ENCODE assay signal across 16 cellular contexts in genomic region chr7:8232999-8233847, GRCh38. TPM values are rescaled to one million over a fixed set of nuclear protein-coding genes. Genes with fewer than 3 reads are reported as not detected.
DNase-seq lines count a peak whose midpoint lies in the region; ATAC-seq, FAIRE-seq and TF ChIP-seq lines count a peak whose summit lies in the region.
"Had no signal": no experiment of that assay in that cellular context is flagged by ENCODE, and none has a peak within 500 bp of the region (broad histone marks: within the 10 kb centered on the region; RNA-seq: fewer than 3 reads in every experiment).

No MANE protein-coding gene starts in this region.

- in situ Hi-C loops in K562 (cut with MboI): no loop called here

- H3K4me2 ChIP-seq in K562 (ENCODE audit: insufficient read depth, low read length): peak overlapping the region; percentile 82

- 4% methylated on average over 8 of the region's 8 CpGs for WGBS in K562 (ENCODE audit: insufficient coverage, low coverage, missing lambda C conversion rate)

- H3K9me3 ChIP-seq in K562 (replicated peaks; ENCODE audit: control insufficient read depth, insufficient read depth, low read depth, low read length) (no peaks in the 10 kb centered on the region), mucosa of descending colon (no peaks in the 10 kb centered on the region)
- H3K9me3 ChIP-seq: adrenal gland had no signal

- BruUV-seq in K562 (replicated peaks; lab: Mats Ljungman, UMichigan): TSS peak; percentile 56

- CTCF ChIA-PET in K562 (lab: Yijun Ruan, JAX; ENCODE audit: low intra/inter-chr PET ratio): no interaction called here

- intact Hi-C loops in K562 (cut with micrococcal nuclease) (loop anchor here (1.0 kb wide), 1 partner anchor 28 kb away; no protein-coding TSS in a partner anchor), mucosa of descending colon (cut with DNase I, micrococcal nuclease) (no loop called here)

- peak overlapping the region; percentile 83 for H3K27ac ChIP-seq in K562 (ENCODE audit: extremely low read depth, low read depth, low read length)
- H3K27ac ChIP-seq: adrenal gland, dorsolateral prefrontal cortex had no signal

- ATAC-seq in HG03520 (IDR thresholded peaks at IDR 0.05; ENCODE audit: unreplicated experiment): peak; percentile 63
- ATAC-seq in K562: peak; percentile 98
- ATAC-seq in mucosa of descending colon: no peak
- ATAC-seq: left colon had no signal

- TF ChIP-seq EP300 in K562 (IDR thresholded peaks at IDR 0.05; ENCODE audit: low read length): peak; percentile 88

- H3K4me1 ChIP-seq in K562 (replicated peaks in 1 of 2; ENCODE audit: control insufficient read depth in 2 of 2, insufficient read depth in 2 of 2, low read length in 2 of 2): peaks cover 14 to 28% of the 10 kb centered on the region in 2 experiments; a peak in 4 of 5 replicates
- H3K4me1 ChIP-seq in mucosa of descending colon (ENCODE audit: low read depth): no peaks in the 10 kb centered on the region
- H3K4me1 ChIP-seq: adrenal gland had no signal

- H3K4me3 ChIP-seq in K562 (peak overlapping the region; percentile 9; the same call in 1 of the 2 replicates), mucosa of descending colon (no peak overlapping the region)
- H3K4me3 ChIP-seq: adrenal gland, dorsolateral prefrontal cortex had no signal

- H3K36me3 ChIP-seq in K562 (ENCODE audit: control insufficient read depth, insufficient read depth, low read length) (no peaks in the 10 kb centered on the region; the same call in 2 of the 3 replicates), mucosa of descending colon (ENCODE audit: low read depth) (no peaks in the 10 kb centered on the region)
- H3K36me3 ChIP-seq: adrenal gland had no signal

- no peak for TF ChIP-seq RAD21 in K562 (CRISPR knock-in tag; conservative IDR thresholded peaks at IDR 0.05 in 1 of 2, IDR thresholded peaks at IDR 0.05 in 1 of 2)

- no peaks in the 10 kb centered on the region for H3K9me1 ChIP-seq in K562 (ENCODE audit: control insufficient read depth, insufficient read depth, low read length)

- H2AFZ ChIP-seq in K562 (ENCODE audit: low read depth, low read length): peak overlapping the region; percentile 70

- POLR2A ChIA-PET in K562 (lab: Yijun Ruan, JAX): interaction anchor here (0.7 to 1.9 kb wide), 3 partner anchors 8 to 15 kb away, joined by 3 to 6 read pairs (median 3); no protein-coding TSS in a partner anchor

- TF ChIP-seq POLR2A in K562 (conservative IDR thresholded peaks at IDR 0.05): peak; percentile 71

- H4K20me1 ChIP-seq in K562 (replicated peaks; ENCODE audit: control insufficient read depth, insufficient read depth, low read length): no peaks in the 10 kb centered on the region

- TF ChIP-seq CTCF in K562 (IDR thresholded peaks at IDR 0.05 in 2 of 3, conservative IDR thresholded peaks at IDR 0.05 in 1 of 3; ENCODE audit: insufficient read depth in 2 of 3, low read depth in 1 of 3, low read length in 3 of 3): no peak
- no peak for TF ChIP-seq CTCF in mucosa of descending colon (IDR thresholded peaks at IDR 0.05)

- peak; percentile 10 for DNase-seq in stimulated activated CD4-positive, alpha-beta T cell treated with anti-CD3 and anti-CD28 coated beads, Interleukin-1b, Interleukin-23, amount 100 ng/mL, for 48 hours
- DNase-seq in stimulated activated CD4-positive, alpha-beta T cell treated with anti-CD3 and anti-CD28 coated beads, Interleukin-2, amount 100 ng/mL, for 24 hours: no peak
- DNase-seq in K562 (ENCODE audit: extremely low read depth in 1 of 4, low spot score in 3 of 4) (peak; percentile 77 to 93 (median 85)), mucosa of descending colon (no peak), occipital lobe (lab: John Stamatoyannopoulos, UW) (no peak), NCI-H1436 treated with DMSO at 0.1 percent for 48 hours (lab: John Stamatoyannopoulos, UW) (no peak), germinal center (ENCODE audit: low spot score) (no peak)
- DNase-seq: adrenal gland; dorsolateral prefrontal cortex; EL; foreskin melanocyte; left colon; NCI-H146; NK-92 treated with Interleukin-12 subunit alpha and Interleukin-12 subunit beta, amount 100 ng/mL, for 24 hours; T-helper 1 cell had no signal

- no peaks in the 10 kb centered on the region for H3K79me2 ChIP-seq in K562 (ENCODE audit: control insufficient read depth, insufficient read depth, low read length)

- H3K9ac ChIP-seq in K562 (ENCODE audit: insufficient read depth in 1 of 2, low read depth in 2 of 2, low read length in 2 of 2): peak overlapping the region in 1 of 2 experiments; percentile 55; a peak in 2 of 4 replicates

- FAIRE-seq in K562 (lab: Jason Lieb, UNC): peak; percentile 99

- H3K27me3 ChIP-seq in K562 (ENCODE audit: control insufficient read depth in 2 of 2, insufficient read depth in 2 of 2, low read length in 2 of 2): no peaks in the 10 kb centered on the region
- H3K27me3 ChIP-seq: adrenal gland, dorsolateral prefrontal cortex had no signal

TF ChIP-seq in K562, 482 proteins besides CTCF, POLR2A, EP300 and RAD21 (continues in another document):
- TF ChIP-seq SMARCA4 (IDR thresholded peaks at IDR 0.05): peak; percentile 97
- 0 out of 2 replicates have a peak, but pooled peaks have one; percentile 9 for TF ChIP-seq C11orf30 (IDR thresholded peaks at IDR 0.05; ENCODE audit: low read depth)
- TF ChIP-seq HMG20B (CRISPR knock-in tag; IDR thresholded peaks at IDR 0.05): no peak
- peak; percentile 89 for TF ChIP-seq CHAMP1 (IDR thresholded peaks at IDR 0.05)
- TF ChIP-seq ZNF75A (CRISPR knock-in tag; IDR thresholded peaks at IDR 0.05): no peak
- TF ChIP-seq RBM22 (IDR thresholded peaks at IDR 0.05; ENCODE audit: low read depth, low read length, poor library complexity, severe bottlenecking): no peak
- no peak for TF ChIP-seq CAMTA2 (CRISPR knock-in tag; conservative IDR thresholded peaks at IDR 0.05)
- no peak for TF ChIP-seq SP2 (IDR thresholded peaks at IDR 0.05; ENCODE audit: extremely low read depth, low read depth, low read length, poor library complexity, severe bottlenecking)
- no peak for TF ChIP-seq ZNF707 (CRISPR knock-in tag; conservative IDR thresholded peaks at IDR 0.05)
- TF ChIP-seq ARHGAP35 (IDR thresholded peaks at IDR 0.05; ENCODE audit: partially characterized antibody): no peak
- no peak for TF ChIP-seq ETV1 (tag; conservative IDR thresholded peaks at IDR 0.05; ENCODE audit: low read depth)
- no peak for TF ChIP-seq ZNF766 (CRISPR knock-in tag; conservative IDR thresholded peaks at IDR 0.05)
- no peak for TF ChIP-seq ZNF57 (CRISPR knock-in tag; IDR thresholded peaks at IDR 0.05)
- no peak for TF ChIP-seq NFATC3 (IDR thresholded peaks at IDR 0.05)
- peak; percentile 93 for TF ChIP-seq NCOR1 (IDR thresholded peaks at IDR 0.05)
- 0 out of 2 replicates have a peak, but pooled peaks have one; percentile 45 for TF ChIP-seq GTF2E2 (tag; IDR thresholded peaks at IDR 0.05)
- TF ChIP-seq KLF13 (tag; IDR thresholded peaks at IDR 0.05; ENCODE audit: borderline replicate concordance, low read depth): no peak
- no peak for TF ChIP-seq ERF (CRISPR knock-in tag; IDR thresholded peaks at IDR 0.05)

RNA-seq across cellular contexts. Expression of gene ICA1, which starts 28.7 kb away (rescaled TPM):
- total RNA-seq in K562 (2011; cell fraction: chromatin; rRNA removed; ENCODE audit: low replicate concordance): 20.3 and 57.6 TPM in 2 replicates
- 10.7 and 12.4 TPM in 2 replicates for total RNA-seq in K562 (2011; cell fraction: nucleolus; rRNA removed)
- 18.8 and 19.2 TPM in 2 replicates for total RNA-seq in K562 (2011; cell fraction: nucleoplasm; rRNA removed)
- total RNA-seq in K562 (2014; rRNA removed): 12.7 and 16.4 TPM in 2 replicates
- total RNA-seq in K562 (2014; rRNA removed; fragmentation: Illumina TruSeq; extraction: Trizol): 18.5 and 23.0 TPM in 2 replicates
- total RNA-seq in K562 (2015; rRNA removed; fragmentation: Illumina TruSeq; extraction: Trizol): 16.1 and 16.4 TPM in 2 replicates
- total RNA-seq in K562 (2021): 17.8 and 18.5 TPM in 2 replicates
- 19.8 and 26.0 TPM in 2 replicates for polyA plus RNA-seq in K562 (2011; rRNA removed)
- polyA plus RNA-seq in K562 (2011; cell fraction: cytosol; rRNA removed): 4.8 and 11.7 TPM in 2 replicates
- 11.4 and 24.9 TPM in 2 replicates for polyA plus RNA-seq in K562 (2011; cell fraction: nucleus; rRNA removed)
- polyA plus RNA-seq in K562 (2012): 13.9 and 35.9 TPM in 2 replicates
- polyA plus RNA-seq in K562 (2014; fragmentation: Illumina TruSeq; extraction: Trizol): 17.2 and 22.3 TPM in 2 replicates
- 10 to 100 TPM in 1 of 2 experiments, 1 to 10 TPM in 1; 7.1 to 10.7 TPM for polyA plus RNA-seq in K562 (2014; fragmentation: Nextera tagmentation; extraction: Ambion mirVana)
- polyA plus RNA-seq in K562 (2014; rRNA removed): 14.2 and 17.8 TPM in 2 replicates
- 23.8 and 38.1 TPM in 2 replicates for polyA minus RNA-seq in K562 (2011; rRNA and poly(A)+ RNA removed)
- 6.6 and 7.9 TPM in 2 replicates for polyA minus RNA-seq in K562 (2011; cell fraction: cytosol; rRNA and poly(A)+ RNA removed)
- 10.2 and 35.3 TPM in 2 replicates for polyA minus RNA-seq in K562 (2011; cell fraction: nucleus; rRNA and poly(A)+ RNA removed)
- 10 to 100 TPM; 18.7 to 59.9 (median 41.9) TPM for total RNA-seq in mucosa of descending colon
- total RNA-seq in occipital lobe: 49.8 TPM

Comparison
In these comparisons a context has a peak if more than half of its experiments do, and no peak if none do; other contexts are left out.
1. DNase-seq: peak in stimulated activated CD4-positive, alpha-beta T cell treated with anti-CD3 and anti-CD28 coated beads, Interleukin-1b, Interleukin-23, amount 100 ng/mL, for 48 hours (single experiment) and K562 (4 of 4); none in stimulated activated CD4-positive, alpha-beta T cell treated with anti-CD3 and anti-CD28 coated beads, Interleukin-2, amount 100 ng/mL, for 24 hours (0 of 2), mucosa of descending colon (0 of 3), occipital lobe (single experiment), NCI-H1436 treated with DMSO at 0.1 percent for 48 hours (single experiment) and germinal center (single experiment).